21 cellular contexts compared by ENCODE assay signal in the genomic region with DNA sequence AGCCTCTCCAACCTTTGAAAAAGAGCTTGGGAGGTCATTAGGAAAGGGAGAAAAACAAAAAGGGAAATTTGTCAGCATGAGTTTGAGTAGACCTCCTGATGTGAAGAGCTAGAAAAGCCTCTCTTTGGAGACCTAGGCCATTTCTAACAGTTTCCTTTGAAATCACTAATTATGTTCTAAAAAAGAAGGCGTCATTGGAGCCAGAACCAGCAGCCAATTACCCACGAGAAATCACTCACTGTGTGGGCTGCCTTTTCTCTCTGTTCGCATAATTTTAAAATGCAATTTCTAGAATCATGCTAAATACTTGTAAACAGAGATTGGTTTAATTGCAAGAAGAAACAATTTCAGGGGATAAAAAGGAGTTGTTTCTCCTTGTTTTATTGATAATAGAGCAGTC.
"Had no signal": no experiment of that assay in that cellular context is flagged by ENCODE, and none has a peak within 500 bp of the region (broad histone marks: within the 10 kb centered on the region; RNA-seq: fewer than 3 reads in every experiment).

No MANE protein-coding gene starts in this region.

- H3K9me2 ChIP-seq: SK-N-SH had no signal

- ATAC-seq: HepG2 had no signal

- DNase-seq: IMR-90, Karpas-422, KG1, MG63, NCI-H1092, NCI-H1105 treated with DMSO at 0.1 percent for 48 hours, NCI-H1417 treated with DMSO at 0.1 percent for 48 hours, NCI-H146, NCI-H1694 treated with DMSO at 0.1 percent for 48 hours, NCI-H1930, NCI-H2081, NCI-H2107, NCI-H2227 treated with DMSO at 0.1 percent for 48 hours, NCI-H524, NCI-H526 treated with DMSO at 0.1 percent for 48 hours, NCI-H748 treated with DMSO at 0.1 percent for 48 hours, Right ventricle myocardium superior, RPMI8226, SK-N-SH, SW 1271 had no signal

- H3K27me3 ChIP-seq: MG63 had no signal

- H3K4me2 ChIP-seq: SK-N-SH had no signal

- H3K4me3 ChIP-seq: MG63 had no signal

- H3K36me3 ChIP-seq: MG63 had no signal

- H3K9me3 ChIP-seq: MG63, SK-N-SH had no signal
